Comparison of ENCODE assay signal across 18 cellular contexts in genomic region chr2:44102790-44103642, GRCh38.
DNase-seq lines count a peak whose midpoint lies in the region; ATAC-seq and TF ChIP-seq lines count a peak whose summit lies in the region.
"Had no signal": no experiment of that assay in that cellular context is flagged by ENCODE, and none has a peak within 500 bp of the region (broad histone marks: within the 10 kb centered on the region; RNA-seq: fewer than 3 reads in every experiment).

No MANE protein-coding gene starts in this region.

- H3K79me2 ChIP-seq in GM23248 (ENCODE audit: insufficient read depth): no peaks in the 10 kb centered on the region

- in situ Hi-C loops in GM23248 (cut with MboI): no loop called here

- H3K9me3 ChIP-seq in GM23248 (ENCODE audit: low read depth) (no peaks in the 10 kb centered on the region), psoas muscle (no peaks in the 10 kb centered on the region), body of pancreas (no peaks in the 10 kb centered on the region)
- H3K9me3 ChIP-seq: BLaER1, upper lobe of right lung had no signal

- H3K36me3 ChIP-seq in GM23248 (ENCODE audit: low read depth) (no peaks in the 10 kb centered on the region), psoas muscle (ENCODE audit: insufficient read depth in 1 of 2, low read depth in 1 of 2) (no peaks in the 10 kb centered on the region), body of pancreas (replicated peaks in 1 of 2; ENCODE audit: insufficient read depth in 1 of 2, low read depth in 2 of 2) (no peaks in the 10 kb centered on the region)
- H3K36me3 ChIP-seq: BLaER1, upper lobe of right lung had no signal

- WGBS in GM23248 (ENCODE audit: low coverage in 1 of 2, low lambda C conversion rate in 2 of 2, missing lambda C conversion rate in 2 of 2), 2 experiments: 77% methylated on average over 9 of the region's 9 CpGs
- WGBS in psoas muscle, 3 donors: 58 to 73% (median 60%) methylated on average over 9 of the region's 9 CpGs
- 69% methylated on average over 9 of the region's 9 CpGs for WGBS in body of pancreas, 2 donors

- intact Hi-C loops in psoas muscle (cut with DNase I): no loop called here
- intact Hi-C loops in body of pancreas (cut with DNase I): no loop called here

- TF ChIP-seq CTCF in VCaP (conservative IDR thresholded peaks at IDR 0.05) (no peak), psoas muscle (IDR thresholded peaks at IDR 0.05) (no peak), body of pancreas (IDR thresholded peaks at IDR 0.05) (no peak)

- H3K27me3 ChIP-seq in GM23248 (replicated peaks; ENCODE audit: insufficient read depth) (no peaks in the 10 kb centered on the region), layer of hippocampus (ENCODE audit: control insufficient read depth, insufficient read depth, low read length) (no peaks in the 10 kb centered on the region), psoas muscle (ENCODE audit: insufficient read depth in 3 of 3, low read length in 2 of 3) (no peaks in the 10 kb centered on the region), body of pancreas (no peaks in the 10 kb centered on the region)
- H3K27me3 ChIP-seq: BLaER1, foreskin keratinocyte, upper lobe of right lung had no signal

- peak; percentile 10 for DNase-seq in GM23248
- no peak for DNase-seq in psoas muscle
- DNase-seq in body of pancreas: no peak
- DNase-seq: ACHN; activated CD4-positive, alpha-beta T cell treated with anti-CD3 and anti-CD28 coated beads, Interleukin-2, amount 50 U/mL, for 4 hours; DMS79; foreskin keratinocyte; NCI-H1092; NCI-H187; stimulated activated CD4-positive, alpha-beta T cell treated with anti-CD3 and anti-CD28 coated beads, Interleukin-2, amount 100 ng/mL, for 24 hours; upper lobe of right lung had no signal

- H3K4me2 ChIP-seq in GM23248 (ENCODE audit: unreplicated experiment): no peak overlapping the region
- H3K4me2 ChIP-seq: BLaER1, KMS-11, smooth muscle cell had no signal

- no peaks in the 10 kb centered on the region for H4K20me1 ChIP-seq in GM23248 (ENCODE audit: insufficient read depth)
- H4K20me1 ChIP-seq: BLaER1 had no signal

- H3K4me3 ChIP-seq in GM23248 (no peak overlapping the region), psoas muscle (no peak overlapping the region), body of pancreas (no peak overlapping the region)
- H3K4me3 ChIP-seq: BLaER1, smooth muscle cell, upper lobe of right lung had no signal

- TF ChIP-seq POLR2A in body of pancreas (IDR thresholded peaks at IDR 0.05): no peak

- H3K9ac ChIP-seq in GM23248: no peak overlapping the region
- H3K9ac ChIP-seq: BLaER1, KMS-11 had no signal

- H3K9me2 ChIP-seq in GM23248 (ENCODE audit: insufficient read depth): no peaks in the 10 kb centered on the region

- peaks cover 14% of the 10 kb centered on the region for H3F3A ChIP-seq in GM23248 (ENCODE audit: insufficient read depth)

- H3K4me1 ChIP-seq in GM23248 (ENCODE audit: insufficient read depth): peaks cover 6% of the 10 kb centered on the region
- H3K4me1 ChIP-seq in psoas muscle: peaks cover 22% of the 10 kb centered on the region
- no peaks in the 10 kb centered on the region for H3K4me1 ChIP-seq in body of pancreas
- H3K4me1 ChIP-seq: foreskin keratinocyte, upper lobe of right lung had no signal

- H3K27ac ChIP-seq in GM23248 (no peak overlapping the region), VCaP (peak overlapping the region; percentile 85), layer of hippocampus (ENCODE audit: low read depth, low read length) (peak overlapping the region; percentile 8), psoas muscle (peak overlapping the region; percentile 89), body of pancreas (no peak overlapping the region)
- H3K27ac ChIP-seq: BLaER1, foreskin keratinocyte, KMS-11, upper lobe of right lung had no signal

- ATAC-seq in psoas muscle (peak; percentile 71 to 91 (median 83)), HG03432 (IDR thresholded peaks at IDR 0.05; ENCODE audit: unreplicated experiment) (no peak), HG02840 (IDR thresholded peaks at IDR 0.05; ENCODE audit: low FRiP score, unreplicated experiment) (no peak), body of pancreas (no peak)
- ATAC-seq: foreskin keratinocyte, upper lobe of right lung had no signal

- no peak overlapping the region for H2AFZ ChIP-seq in GM23248

Comparison
In these comparisons a context has a peak if more than half of its experiments do, and no peak if none do; other contexts are left out.
1. H3K27ac ChIP-seq: peak in VCaP (single experiment), layer of hippocampus (single experiment) and psoas muscle (single experiment); none in GM23248 (single experiment) and body of pancreas (0 of 4).
2. ATAC-seq: peak in psoas muscle (4 of 4); none in HG03432 (single experiment), HG02840 (single experiment) and body of pancreas (single experiment).